ENCODE assay signal across 15 cellular contexts in the genomic region with DNA sequence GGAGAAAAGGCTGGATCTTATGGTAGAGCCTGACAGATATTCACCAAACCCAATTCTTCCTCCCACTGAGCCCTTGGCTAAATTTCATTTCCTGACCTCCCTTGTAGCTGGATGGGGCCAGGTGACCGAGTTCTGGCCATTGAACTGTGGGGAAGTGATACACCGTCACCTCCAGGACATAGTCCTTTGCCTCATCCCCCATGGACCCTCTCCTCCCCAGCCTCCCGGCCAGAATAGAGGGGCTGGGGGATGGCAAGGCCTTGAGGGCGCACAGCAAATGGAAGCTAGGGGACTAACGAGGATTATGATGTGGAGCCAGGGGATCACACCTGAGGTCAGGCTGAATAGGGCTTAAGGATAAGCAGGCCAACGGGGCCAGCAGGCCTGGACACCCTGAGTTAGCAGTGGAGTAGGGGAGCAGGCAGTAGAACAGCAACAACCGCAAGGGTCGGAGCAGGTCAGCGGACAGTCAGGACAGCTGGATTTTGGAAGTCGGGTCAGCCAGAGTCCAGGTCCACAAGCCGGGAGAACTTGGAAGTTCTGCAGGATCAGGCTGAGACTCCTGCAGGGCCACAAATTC. TPM values are rescaled to one million over a fixed set of nuclear protein-coding genes. Genes with fewer than 3 reads are reported as not detected.
DNase-seq lines count a peak whose midpoint lies in the region; ATAC-seq and TF ChIP-seq lines count a peak whose summit lies in the region.
"Had no signal": no experiment of that assay in that cellular context is flagged by ENCODE, and none has a peak within 500 bp of the region (broad histone marks: within the 10 kb centered on the region; RNA-seq: fewer than 3 reads in every experiment).

No MANE protein-coding gene starts in this region.

- peaks cover 31% of the 10 kb centered on the region for H3K4me1 Mint-ChIP-seq in activated naive CD8-positive, alpha-beta T cell treated with anti-CD3 and anti-CD28 coated beads for 36 hours
- H3K4me1 Mint-ChIP-seq in activated naive CD8-positive, alpha-beta T cell treated with anti-CD3 and anti-CD28 coated beads, Interleukin-2, amount 50 U/mL, for 24 hours: peaks cover 42% of the 10 kb centered on the region
- H3K4me1 Mint-ChIP-seq in activated CD8-positive, alpha-beta T cell treated with anti-CD3 and anti-CD28 coated beads for 36 hours (ENCODE audit: low read depth): peaks cover 41% of the 10 kb centered on the region

- no peak for DNase-seq in activated naive CD8-positive, alpha-beta T cell treated with anti-CD3 and anti-CD28 coated beads for 36 hours
- DNase-seq in activated naive CD8-positive, alpha-beta T cell treated with anti-CD3 and anti-CD28 coated beads, Interleukin-2, amount 50 U/mL, for 24 hours: no peak
- no peak for DNase-seq in activated CD8-positive, alpha-beta T cell treated with anti-CD3 and anti-CD28 coated beads for 36 hours
- DNase-seq in mesendoderm (no peak), EL (no peak), DMS79 (lab: John Stamatoyannopoulos, UW) (no peak)
- DNase-seq: GOT3, KBM-7, NCI-H1436 treated with DMSO at 0.1 percent for 48 hours, NCI-H2029 treated with DMSO at 0.1 percent for 48 hours, NCI-H748 treated with DMSO at 0.1 percent for 48 hours, PC-3 had no signal

- no peaks in the 10 kb centered on the region for H3K27me3 ChIP-seq in mesendoderm (ENCODE audit: insufficient read depth, low read length, poor library complexity)
- H3K27me3 ChIP-seq: BLaER1 had no signal

- no peak overlapping the region for H3K4me3 Mint-ChIP-seq in activated naive CD8-positive, alpha-beta T cell treated with anti-CD3 and anti-CD28 coated beads for 36 hours
- H3K4me3 Mint-ChIP-seq in activated naive CD8-positive, alpha-beta T cell treated with anti-CD3 and anti-CD28 coated beads, Interleukin-2, amount 50 U/mL, for 24 hours: no peak overlapping the region
- no peak overlapping the region for H3K4me3 Mint-ChIP-seq in activated CD8-positive, alpha-beta T cell treated with anti-CD3 and anti-CD28 coated beads for 36 hours

- H3K79me1 ChIP-seq in mesendoderm (ENCODE audit: low read length): no peaks in the 10 kb centered on the region

- ATAC-seq in activated naive CD8-positive, alpha-beta T cell treated with anti-CD3 and anti-CD28 coated beads, Interleukin-2, amount 50 U/mL, for 24 hours: no peak
- no peak for ATAC-seq in activated CD8-positive, alpha-beta T cell treated with anti-CD3 and anti-CD28 coated beads for 36 hours
- ATAC-seq in GM18907 (IDR thresholded peaks at IDR 0.05; ENCODE audit: unreplicated experiment): no peak
- ATAC-seq: PC-3 had no signal

- H3K23ac ChIP-seq in mesendoderm (ENCODE audit: low read length): peak overlapping the region; percentile 7

- H3K18ac ChIP-seq in mesendoderm (ENCODE audit: low read length): no peak overlapping the region

- intact Hi-C loops in activated CD8-positive, alpha-beta T cell treated with anti-CD3 and anti-CD28 coated beads for 36 hours (cut with micrococcal nuclease): no loop called here

- H3K36me3 ChIP-seq in mesendoderm (ENCODE audit: control insufficient read depth, insufficient read depth, low read length): no peaks in the 10 kb centered on the region

- peaks cover 29% of the 10 kb centered on the region for H3K36me3 Mint-ChIP-seq in activated naive CD8-positive, alpha-beta T cell treated with anti-CD3 and anti-CD28 coated beads for 36 hours
- H3K36me3 Mint-ChIP-seq in activated naive CD8-positive, alpha-beta T cell treated with anti-CD3 and anti-CD28 coated beads, Interleukin-2, amount 50 U/mL, for 24 hours (ENCODE audit: low read depth): peaks cover 22% of the 10 kb centered on the region
- peaks cover 31% of the 10 kb centered on the region for H3K36me3 Mint-ChIP-seq in activated CD8-positive, alpha-beta T cell treated with anti-CD3 and anti-CD28 coated beads for 36 hours (ENCODE audit: low read depth)

- H2AK5ac ChIP-seq in mesendoderm (ENCODE audit: low read length): no peak overlapping the region

- peaks cover 11% of the 10 kb centered on the region for H3K4me1 ChIP-seq in mesendoderm (ENCODE audit: control insufficient read depth, low read depth, low read length)

- H4K8ac ChIP-seq in mesendoderm (ENCODE audit: low read depth, low read length): no peak overlapping the region

- H3K4me2 ChIP-seq in mesendoderm (ENCODE audit: low read length): no peak overlapping the region
- H3K4me2 ChIP-seq: BLaER1 had no signal

- no peak overlapping the region for H3K4me3 ChIP-seq in mesendoderm (ENCODE audit: low read length)
- H3K4me3 ChIP-seq: BLaER1 had no signal

- H3K9me3 Mint-ChIP-seq in activated naive CD8-positive, alpha-beta T cell treated with anti-CD3 and anti-CD28 coated beads for 36 hours: no peaks in the 10 kb centered on the region
- no peaks in the 10 kb centered on the region for H3K9me3 Mint-ChIP-seq in activated naive CD8-positive, alpha-beta T cell treated with anti-CD3 and anti-CD28 coated beads, Interleukin-2, amount 50 U/mL, for 24 hours
- no peaks in the 10 kb centered on the region for H3K9me3 Mint-ChIP-seq in activated CD8-positive, alpha-beta T cell treated with anti-CD3 and anti-CD28 coated beads for 36 hours

- H3K4ac ChIP-seq in mesendoderm (ENCODE audit: low read depth, low read length): no peak overlapping the region

- H3K79me2 ChIP-seq in mesendoderm (ENCODE audit: control insufficient read depth, insufficient read depth, low read length): no peaks in the 10 kb centered on the region

- H2BK120ac ChIP-seq in mesendoderm (ENCODE audit: low read depth, low read length): no peak overlapping the region

- H3K27ac Mint-ChIP-seq in activated naive CD8-positive, alpha-beta T cell treated with anti-CD3 and anti-CD28 coated beads for 36 hours: peak overlapping the region; percentile 93
- no peak overlapping the region for H3K27ac Mint-ChIP-seq in activated naive CD8-positive, alpha-beta T cell treated with anti-CD3 and anti-CD28 coated beads, Interleukin-2, amount 50 U/mL, for 24 hours
- peak overlapping the region; percentile 97 for H3K27ac Mint-ChIP-seq in activated CD8-positive, alpha-beta T cell treated with anti-CD3 and anti-CD28 coated beads for 36 hours

- H2BK5ac ChIP-seq in mesendoderm (ENCODE audit: low read length): no peak overlapping the region

- no CpG with 5 or more reads among the region's 11 CpGs for WGBS in mesendoderm (ENCODE audit: extremely low coverage, insufficient coverage, low lambda C conversion rate)

- no peak overlapping the region for H3K9ac ChIP-seq in mesendoderm (ENCODE audit: low read length)
- H3K9ac ChIP-seq: BLaER1 had no signal

- POLR2A ChIA-PET in activated CD8-positive, alpha-beta T cell treated with anti-CD3 and anti-CD28 coated beads for 36 hours (lab: Charles Lee): interaction anchor here (1.2 to 1.7 kb wide), 3 partner anchors 9 to 67 kb away, joined by 3 to 10 read pairs (median 3); no protein-coding TSS in a partner anchor

- no peak overlapping the region for H4K5ac ChIP-seq in mesendoderm (ENCODE audit: low read length)

- H3K27ac ChIP-seq in mesendoderm (ENCODE audit: low read depth, low read length): no peak overlapping the region
- H3K27ac ChIP-seq: BLaER1, RWPE1 had no signal

- H2BK15ac ChIP-seq in mesendoderm (replicated peaks; ENCODE audit: low read depth): no peak overlapping the region

- H3K27me3 Mint-ChIP-seq in activated naive CD8-positive, alpha-beta T cell treated with anti-CD3 and anti-CD28 coated beads for 36 hours: no peaks in the 10 kb centered on the region
- H3K27me3 Mint-ChIP-seq in activated naive CD8-positive, alpha-beta T cell treated with anti-CD3 and anti-CD28 coated beads, Interleukin-2, amount 50 U/mL, for 24 hours: peaks cover 5% of the 10 kb centered on the region
- no peaks in the 10 kb centered on the region for H3K27me3 Mint-ChIP-seq in activated CD8-positive, alpha-beta T cell treated with anti-CD3 and anti-CD28 coated beads for 36 hours

- no peak overlapping the region for H3K56ac ChIP-seq in mesendoderm (ENCODE audit: low read length)

- TF ChIP-seq CTCF in activated CD8-positive, alpha-beta T cell treated with anti-CD3 and anti-CD28 coated beads for 36 hours (IDR thresholded peaks at IDR 0.05): no peak

- CTCF ChIA-PET in activated CD8-positive, alpha-beta T cell treated with anti-CD3 and anti-CD28 coated beads for 36 hours (lab: Charles Lee): interaction anchor here (0.8 to 1.7 kb wide), 6 partner anchors 15 to 207 kb away, joined by 3 to 6 read pairs (median 4); partner anchors contain the start of gene BATF3

RNA-seq across cellular contexts. Expression of gene BATF3, which starts 15.0 kb away (rescaled TPM):
- 10 to 100 TPM; 74.7 to 77.9 TPM for total RNA-seq in activated naive CD8-positive, alpha-beta T cell treated with anti-CD3 and anti-CD28 coated beads for 36 hours
- total RNA-seq in activated CD8-positive, alpha-beta T cell treated with anti-CD3 and anti-CD28 coated beads for 36 hours: 10 to 100 TPM; 52.6 to 61.3 TPM
- polyA plus RNA-seq in mesendoderm (2013, experiment 1 of 2): 4.5 TPM
- polyA plus RNA-seq in mesendoderm (2013, experiment 2 of 2): 5.8 TPM
